8 cellular contexts compared by ENCODE assay signal in the genomic region with DNA sequence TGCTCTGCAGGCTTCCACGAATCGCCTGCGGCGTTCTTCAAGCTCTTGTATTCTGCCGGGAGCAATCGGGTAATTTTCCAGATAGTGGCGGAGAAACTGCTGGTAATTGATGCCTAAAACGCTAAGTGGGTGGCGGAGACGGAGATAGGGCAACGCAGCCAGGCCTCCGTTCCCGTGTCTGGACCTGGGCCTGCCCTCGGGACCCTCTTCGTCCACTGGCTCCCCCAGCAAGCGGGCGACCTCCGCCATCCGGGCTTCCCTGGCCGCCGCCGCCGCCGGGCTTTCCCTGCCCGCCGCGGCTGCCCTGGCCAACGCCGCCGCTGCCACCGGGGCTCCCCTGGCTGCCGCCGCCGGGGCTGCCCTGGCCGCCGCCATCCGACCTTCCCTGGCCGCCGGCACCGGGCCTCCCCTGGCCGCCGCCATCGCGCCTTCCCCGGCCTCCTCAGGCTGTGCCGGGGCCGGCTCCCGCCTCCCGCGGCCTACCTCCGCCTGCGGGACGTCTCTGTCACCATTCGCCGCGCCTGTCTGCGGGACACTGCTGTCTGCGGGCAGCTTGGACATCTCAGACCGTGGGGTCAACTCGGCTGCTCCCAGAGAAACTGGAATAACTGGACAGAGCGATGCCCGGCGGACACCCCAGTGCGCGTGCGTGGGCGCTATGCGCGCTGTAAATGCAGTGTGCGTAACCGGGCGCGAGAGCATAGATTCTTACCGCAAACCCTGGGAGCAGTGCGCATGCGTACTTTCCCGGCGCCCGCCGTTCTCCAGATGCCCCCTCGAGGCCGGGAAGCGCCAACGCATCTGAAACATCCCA. TPM values are rescaled to one million over a fixed set of nuclear protein-coding genes. Genes with fewer than 3 reads are reported as not detected.
DNase-seq lines count a peak whose midpoint lies in the region; ATAC-seq and TF ChIP-seq lines count a peak whose summit lies in the region.

A gene with protein sequence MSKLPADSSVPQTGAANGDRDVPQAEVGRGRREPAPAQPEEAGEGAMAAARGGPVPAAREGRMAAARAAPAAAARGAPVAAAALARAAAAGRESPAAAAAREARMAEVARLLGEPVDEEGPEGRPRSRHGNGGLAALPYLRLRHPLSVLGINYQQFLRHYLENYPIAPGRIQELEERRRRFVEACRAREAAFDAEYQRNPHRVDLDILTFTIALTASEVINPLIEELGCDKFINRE (minus strand): TSS at position 643 of the 814 bp plus-strand sequence. CDS start 82 bp downstream, at position 561.

- H3K4me1 ChIP-seq in PC-9 (replicated peaks; ENCODE audit: insufficient read depth) (peaks cover 10% of the 10 kb centered on the region), esophagus (ENCODE audit: control insufficient read depth in 2 of 2, insufficient read depth in 2 of 2, low read length in 1 of 2) (no peaks in the 10 kb centered on the region), mucosa of stomach (ENCODE audit: control insufficient read depth, insufficient read depth, low read length) (no peaks in the 10 kb centered on the region)

- H3K4me3 ChIP-seq in PC-9 (peak within 1 kb of the TSS; percentile 75), esophagus (ENCODE audit: low read depth in 1 of 2, low read length in 2 of 2) (peak within 1 kb of the TSS; percentile 84 to 94), mucosa of stomach (ENCODE audit: low read length) (peak within 1 kb of the TSS; percentile 26)

- H3K4me3 Mint-ChIP-seq in activated T-cell treated with anti-CD3 and anti-CD28 coated beads, Interleukin-2, amount 50 U/mL, for 24 hours, result peak within 1 kb of the TSS; percentile 96

- H3K4me1 Mint-ChIP-seq in activated T-cell treated with anti-CD3 and anti-CD28 coated beads, Interleukin-2, amount 50 U/mL, for 24 hours (ENCODE audit: low read depth), result peaks cover 57% of the 10 kb centered on the region

- peak within 1 kb of the TSS; percentile 99 for H3K27ac Mint-ChIP-seq in activated T-cell treated with anti-CD3 and anti-CD28 coated beads, Interleukin-2, amount 50 U/mL, for 24 hours

- CTCF ChIA-PET in PC-9 (lab: Charles Lee), result interaction anchor here (0.5 to 0.7 kb wide), 5 partner anchors 12 to 391 kb away, joined by 3 to 5 read pairs (median 5); no protein-coding TSS in a partner anchor

- intact Hi-C loops in PC-9 (cut with micrococcal nuclease; ENCODE audit: unreplicated experiment), result no loop called here

- H3K9me2 ChIP-seq in PC-9 (ENCODE audit: insufficient read depth), result no peaks in the 10 kb centered on the region

- H3K36me3 ChIP-seq in PC-9 (ENCODE audit: low read depth), result no peaks in the 10 kb centered on the region
- H3K36me3 ChIP-seq in esophagus (ENCODE audit: control insufficient read depth in 2 of 2, insufficient read depth in 2 of 2, low read length in 1 of 2), result no peaks in the 10 kb centered on the region
- no peaks in the 10 kb centered on the region for H3K36me3 ChIP-seq in mucosa of stomach (ENCODE audit: control insufficient read depth, insufficient read depth, low read length)

- H3K9me3 Mint-ChIP-seq in activated T-cell treated with anti-CD3 and anti-CD28 coated beads, Interleukin-2, amount 50 U/mL, for 24 hours, result no peaks in the 10 kb centered on the region

- H3K79me2 ChIP-seq in PC-9 (ENCODE audit: low read depth), result peaks cover 15% of the 10 kb centered on the region

- H3K27me3 ChIP-seq in PC-9 (ENCODE audit: insufficient read depth, low read depth) (no peaks in the 10 kb centered on the region), esophagus (ENCODE audit: control insufficient read depth in 1 of 2, insufficient read depth in 2 of 2, low read length in 2 of 2) (peaks cover 0 to 2% of the 10 kb centered on the region in 2 donors), mucosa of stomach (ENCODE audit: control insufficient read depth, insufficient read depth, low read length) (no peaks in the 10 kb centered on the region)

- no peaks in the 10 kb centered on the region for H3K27me3 Mint-ChIP-seq in activated T-cell treated with anti-CD3 and anti-CD28 coated beads, Interleukin-2, amount 50 U/mL, for 24 hours

- H3K36me3 Mint-ChIP-seq in activated T-cell treated with anti-CD3 and anti-CD28 coated beads, Interleukin-2, amount 50 U/mL, for 24 hours (ENCODE audit: low read depth), result peaks cover 31% of the 10 kb centered on the region

- peak; percentile 78; the same call in 1 of the 2 replicates for TF ChIP-seq CTCF in PC-9 (conservative IDR thresholded peaks at IDR 0.05)

- WGBS in esophagus, 2 donors, result 0% methylated on average over 84 of the region's 84 CpGs

- peak within 1 kb of the TSS; percentile 84 for H2AFZ ChIP-seq in PC-9

- no peaks in the 10 kb centered on the region; the same call in 1 of the 2 replicates for H3F3A ChIP-seq in PC-9 (ENCODE audit: insufficient read depth, low read depth)

- H3K9me3 ChIP-seq in PC-9 (ENCODE audit: insufficient read depth, low read depth) (no peaks in the 10 kb centered on the region), esophagus (ENCODE audit: control insufficient read depth in 2 of 2, insufficient read depth in 1 of 2, low read depth in 1 of 2, low read length in 1 of 2) (no peaks in the 10 kb centered on the region), mucosa of stomach (ENCODE audit: control insufficient read depth, low read length) (no peaks in the 10 kb centered on the region)

- H3K9ac ChIP-seq in mucosa of stomach (ENCODE audit: low read length), result peak within 1 kb of the TSS; percentile 66

- ATAC-seq in GM21619 (IDR thresholded peaks at IDR 0.05; ENCODE audit: unreplicated experiment), result peak; percentile 85

- DNase-seq in DMS153 treated with DMSO at 0.1 percent for 48 hours (lab: John Stamatoyannopoulos, UW; ENCODE audit: unreplicated experiment) (peak; percentile 90), KBM-7 (peak; percentile 92), PC-9 (peak; percentile 86 to 95)
- DNase-seq in activated T-cell treated with anti-CD3 and anti-CD28 coated beads, Interleukin-2, amount 50 U/mL, for 24 hours, result peak; percentile 95
- peak; percentile 88 to 90 for DNase-seq in stimulated activated CD8-positive, alpha-beta memory T cell treated with anti-CD3 and anti-CD28 coated beads, Interleukin-7, amount 100 ng/mL, for 1 hour (ENCODE audit: low read depth in 2 of 2)

- in situ Hi-C loops in KBM-7 (cut with MboI; ENCODE audit: low pct_unique_long_range_greater_than_20kb, low sequenced_read_pairs), result no loop called here

- peak within 1 kb of the TSS; percentile 82 for H3K4me2 ChIP-seq in PC-9

- BruUV-seq in PC-9 (replicated peaks; lab: Mats Ljungman, UMichigan), result TSS peak; percentile 97

- H3K27ac ChIP-seq in PC-9, result peak within 1 kb of the TSS; percentile 44
- H3K27ac ChIP-seq in esophagus (ENCODE audit: low read depth in 2 of 2, low read length in 1 of 2), result peak within 1 kb of the TSS; percentile 94 to 98

- POLR2A ChIA-PET in PC-9 (lab: Charles Lee; ENCODE audit: unreplicated experiment), result no interaction called here

- H4K20me1 ChIP-seq in PC-9 (ENCODE audit: insufficient read depth), result no peaks in the 10 kb centered on the region; the same call in 1 of the 2 replicates

RNA-seq across cellular contexts. Expression of the gene that starts here (rescaled TPM):
- 14.6 TPM in 2 replicates for total RNA-seq in PC-9 (2021)
- 10 to 100 TPM; 11.6 to 16.7 TPM for polyA plus RNA-seq in esophagus

Comparison
In these comparisons a context has a peak if more than half of its experiments do, and no peak if none do; other contexts are left out.
1. Peak in every context shown above with its lines: DNase-seq, ATAC-seq, H3K4me3 ChIP-seq and H3K27ac ChIP-seq.
2. H3K4me3 ChIP-seq: peak in every context shown above with its lines; median percentile 89 in esophagus; 75 in PC-9; 26 in mucosa of stomach.